ENCODE assay signal across 27 cellular contexts in the genomic region with DNA sequence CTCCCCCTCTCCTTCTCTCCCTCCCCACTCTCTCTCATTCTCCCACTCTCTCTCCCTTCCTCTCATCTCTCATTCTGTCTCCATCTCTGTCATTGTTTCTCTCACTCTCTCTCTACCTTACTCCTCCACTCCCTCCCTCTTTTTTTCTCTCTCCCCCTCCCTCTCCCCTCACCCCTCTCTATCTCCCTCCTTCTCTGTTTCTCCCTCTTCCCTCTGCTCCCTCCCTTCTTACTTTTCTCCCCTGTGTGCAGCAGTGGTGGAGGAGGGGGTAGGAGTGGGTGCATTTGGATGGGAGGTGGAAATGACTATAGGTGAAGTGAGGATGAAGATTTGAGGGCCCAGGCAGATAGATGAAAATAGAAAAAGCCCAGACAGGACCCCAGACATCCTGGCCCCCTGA.
"Had no signal": no experiment of that assay in that cellular context is flagged by ENCODE, and none has a peak within 500 bp of the region (broad histone marks: within the 10 kb centered on the region; RNA-seq: fewer than 3 reads in every experiment).

No MANE protein-coding gene starts in this region.

- H3K4me1 Mint-ChIP-seq: immature natural killer cell had no signal

- H3K36me3 Mint-ChIP-seq: activated naive CD4-positive, alpha-beta T cell treated with anti-CD3 and anti-CD28 coated beads, Interleukin-2, amount 50 U/mL, for 72 hours; immature natural killer cell had no signal

- H3K27ac ChIP-seq: body of pancreas, epithelial cell of prostate, esophagus squamous epithelium, heart right ventricle, spleen, upper lobe of left lung, vagina, VCaP had no signal

- H3K9me3 ChIP-seq: body of pancreas, esophagus squamous epithelium, heart right ventricle, spleen, upper lobe of left lung, vagina had no signal

- H3K27ac Mint-ChIP-seq: activated CD4-positive, alpha-beta T cell treated with anti-CD3 and anti-CD28 coated beads, Interleukin-2, amount 10 ng/mL, durations not matched to agents 7 days and 5 days; activated CD8-positive, alpha-beta T cell treated with anti-CD3 and anti-CD28 coated beads for 36 hours; immature natural killer cell; T-helper 1 cell treated with Interleukin-12 subunit alpha and Interleukin-12 subunit beta and Interleukin-4 antibody, amounts not matched to agents 30 μg/mL and 1 μg/mL, for 36 hours had no signal

- H3K27me3 ChIP-seq: body of pancreas, esophagus squamous epithelium, upper lobe of left lung, vagina had no signal

- DNase-seq: activated CD4-positive, alpha-beta T cell treated with anti-CD3 and anti-CD28 coated beads, Interleukin-2, amount 10 ng/mL, durations not matched to agents 7 days and 5 days; activated CD4-positive, CD25-positive, alpha-beta regulatory T cell treated with anti-CD3 and anti-CD28 coated beads, Interleukin-2, amount 50 U/mL, for 72 hours; activated CD8-positive, alpha-beta T cell treated with anti-CD3 and anti-CD28 coated beads for 36 hours; activated naive CD4-positive, alpha-beta T cell; activated T-cell treated with anti-CD3 and anti-CD28 coated beads, Interleukin-2, amount 50 U/mL, for 4 hours; anterior cingulate cortex; body of pancreas; effector CD8-positive, alpha-beta T cell; esophagus squamous epithelium; foreskin melanocyte; heart right ventricle; immature natural killer cell; kidney; left colon; mammary epithelial cell; occipital lobe; right cardiac atrium; spleen; stimulated activated CD4-positive, alpha-beta T cell treated with anti-CD3 and anti-CD28 coated beads, Interleukin-2, amount 100 ng/mL, for 48 hours; stimulated activated naive CD8-positive, alpha-beta T cell treated with anti-CD3 and anti-CD28 coated beads, Interleukin-15, Interleukin-2, amounts not matched to agents 100 U/mL and 50 U/mL, for 24 hours; T-helper 9 cell; upper lobe of left lung had no signal

- H3K9me3 Mint-ChIP-seq: activated CD8-positive, alpha-beta T cell treated with anti-CD3 and anti-CD28 coated beads for 36 hours; activated naive CD4-positive, alpha-beta T cell treated with anti-CD3 and anti-CD28 coated beads, Interleukin-2, amount 50 U/mL, for 72 hours; activated T-cell treated with anti-CD3 and anti-CD28 coated beads, Interleukin-2, amount 50 U/mL, for 4 hours; immature natural killer cell had no signal

- H3K4me3 ChIP-seq: body of pancreas, esophagus squamous epithelium, heart right ventricle, spleen, upper lobe of left lung, vagina had no signal

- H3K4me1 ChIP-seq: body of pancreas, spleen, upper lobe of left lung had no signal

- H3K4me3 Mint-ChIP-seq: activated CD4-positive, alpha-beta T cell treated with anti-CD3 and anti-CD28 coated beads, Interleukin-2, amount 10 ng/mL, durations not matched to agents 7 days and 5 days; activated CD8-positive, alpha-beta T cell treated with anti-CD3 and anti-CD28 coated beads for 36 hours; activated T-cell treated with anti-CD3 and anti-CD28 coated beads, Interleukin-2, amount 50 U/mL, for 4 hours; immature natural killer cell; T-helper 1 cell treated with Interleukin-12 subunit alpha and Interleukin-12 subunit beta and Interleukin-4 antibody, amounts not matched to agents 30 μg/mL and 1 μg/mL, for 36 hours had no signal

- H3K36me3 ChIP-seq: esophagus squamous epithelium, heart right ventricle, spleen, upper lobe of left lung, vagina had no signal

- ATAC-seq: activated CD8-positive, alpha-beta T cell treated with anti-CD3 and anti-CD28 coated beads for 36 hours; activated naive CD4-positive, alpha-beta T cell treated with anti-CD3 and anti-CD28 coated beads, Interleukin-2, amount 50 U/mL, for 72 hours; activated T-cell treated with anti-CD3 and anti-CD28 coated beads, Interleukin-2, amount 50 U/mL, for 4 hours; body of pancreas; heart right ventricle; left colon; right cardiac atrium; stimulated activated naive CD8-positive, alpha-beta T cell treated with anti-CD3 and anti-CD28 coated beads, Interleukin-15, Interleukin-2, amounts not matched to agents 100 U/mL and 50 U/mL, for 24 hours had no signal
